8 cellular contexts compared by ENCODE assay signal in the genomic region with DNA sequence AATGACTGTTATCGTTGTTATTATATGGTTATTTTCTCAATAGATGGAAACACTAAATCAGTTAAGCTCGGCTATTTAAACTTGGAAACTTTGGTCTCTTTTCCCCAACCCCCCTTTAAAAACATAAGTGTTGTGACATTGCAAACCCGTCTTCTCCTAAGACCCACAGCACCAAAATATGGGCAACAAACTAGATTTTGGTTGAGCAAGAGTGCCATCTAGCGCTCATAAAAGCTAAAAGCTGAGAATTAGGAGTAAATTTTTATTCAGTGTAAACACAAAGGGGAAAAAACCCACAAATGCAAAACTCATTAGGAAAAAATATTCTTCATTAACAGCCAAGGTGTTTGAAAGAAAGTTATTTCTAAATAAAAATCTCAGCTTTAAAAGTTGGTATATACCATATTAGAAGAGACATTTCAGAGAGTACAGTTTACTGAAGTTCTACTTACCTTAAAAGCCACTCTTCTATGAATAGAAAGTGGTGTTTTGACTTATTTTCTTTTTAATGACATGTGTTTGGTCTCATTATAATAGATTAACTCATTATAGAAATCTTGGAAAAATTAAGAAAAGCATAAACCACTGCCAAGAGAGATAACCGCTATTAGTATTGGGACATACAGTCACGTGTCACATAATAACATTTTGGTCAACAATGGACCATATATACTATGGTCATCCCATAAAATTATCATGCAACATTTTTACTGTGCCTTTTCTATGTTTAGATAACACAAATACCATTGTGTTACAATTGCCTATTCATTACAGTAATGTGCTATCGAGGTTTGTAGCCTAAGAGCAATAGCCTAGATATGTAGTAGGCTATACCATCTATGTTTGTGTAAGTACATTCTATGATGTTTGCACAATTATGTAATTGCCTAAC. TPM values are rescaled to one million over a fixed set of nuclear protein-coding genes. Genes with fewer than 3 reads are reported as not detected.
A peak's percentile ranks its signal among the peaks of the same experiment; 100 is the strongest.
DNase-seq lines count a peak whose midpoint lies in the region; ATAC-seq, FAIRE-seq and TF ChIP-seq lines count a peak whose summit lies in the region.

No MANE protein-coding gene starts in this region.

- intact Hi-C loops in activated naive CD4-positive, alpha-beta T cell treated with anti-CD3 and anti-CD28 coated beads for 36 hours (cut with micrococcal nuclease), result loop anchor here (1.0 to 5.0 kb wide), 8 partner anchors 65 to 531 kb away; no protein-coding TSS in a partner anchor
- intact Hi-C loops in prostate gland (cut with DNase I), result loop anchor here (2.0 to 10.0 kb wide), 5 partner anchors 69 to 531 kb away; partner anchors contain the start of gene ARMC2

- DNase-seq in D721Med (ENCODE audit: insufficient read length, low spot score), result no peak
- peak; percentile 45 for DNase-seq in HTR-8/SVneo (ENCODE audit: insufficient read length, low spot score)
- peak; percentile 38 for DNase-seq in NT2/D1 (ENCODE audit: low read depth, low spot score)
- DNase-seq in activated naive CD4-positive, alpha-beta T cell treated with anti-CD3 and anti-CD28 coated beads for 36 hours, result peak; percentile 66
- DNase-seq in germinal center (ENCODE audit: low spot score), result peak; percentile 44
- peak; percentile 54 for DNase-seq in prostate gland (ENCODE audit: low spot score)
- no peak for DNase-seq in T1000 (lab: John Stamatoyannopoulos, UW)

- TF ChIP-seq CTCF in D721Med (IDR thresholded peaks at IDR 0.05; ENCODE audit: insufficient read depth, missing control alignments), result peak; percentile 87
- TF ChIP-seq CTCF in prostate gland (IDR thresholded peaks at IDR 0.05), result peak in 3 of 4 experiments; percentile 54 to 74 (median 69)

- no peaks in the 10 kb centered on the region for H3K36me3 ChIP-seq in NT2/D1 (ENCODE audit: insufficient read depth, insufficient read length, low read length)
- H3K36me3 ChIP-seq in prostate gland, result no peaks in the 10 kb centered on the region

- H3K4me1 ChIP-seq in NT2/D1 (ENCODE audit: insufficient read depth, insufficient read length) (no peaks in the 10 kb centered on the region), prostate gland (replicated peaks) (no peaks in the 10 kb centered on the region)

- no peak for ATAC-seq in GM18870 (IDR thresholded peaks at IDR 0.05; ENCODE audit: unreplicated experiment)

- FAIRE-seq in D721Med (lab: Jason Lieb, UNC), result peak; percentile 84
- FAIRE-seq in HTR-8/SVneo (lab: Jason Lieb, UNC), result peak; percentile 9

- H3K4me1 Mint-ChIP-seq in activated naive CD4-positive, alpha-beta T cell treated with anti-CD3 and anti-CD28 coated beads for 36 hours (ENCODE audit: low read depth), result peaks cover 20% of the 10 kb centered on the region

- H3K9ac ChIP-seq in NT2/D1 (ENCODE audit: insufficient read length, low read depth), result no peak overlapping the region

- H3K4me3 Mint-ChIP-seq in activated naive CD4-positive, alpha-beta T cell treated with anti-CD3 and anti-CD28 coated beads for 36 hours, result peak overlapping the region; percentile 20

- no peaks in the 10 kb centered on the region for H3K36me3 Mint-ChIP-seq in activated naive CD4-positive, alpha-beta T cell treated with anti-CD3 and anti-CD28 coated beads for 36 hours (ENCODE audit: low read depth)

- TF ChIP-seq POLR2A in prostate gland (IDR thresholded peaks at IDR 0.05), result no peak

- no peak overlapping the region for H3K27ac Mint-ChIP-seq in activated naive CD4-positive, alpha-beta T cell treated with anti-CD3 and anti-CD28 coated beads for 36 hours

- H3K4me3 ChIP-seq in NT2/D1 (ENCODE audit: insufficient read length, low read depth) (no peak overlapping the region), prostate gland (no peak overlapping the region)

- CTCF ChIA-PET in activated naive CD4-positive, alpha-beta T cell treated with anti-CD3 and anti-CD28 coated beads for 36 hours (lab: Charles Lee), result interaction anchor here (0.6 to 4.0 kb wide), 37 partner anchors 8 to 574 kb away, joined by 3 to 29 read pairs (median 5); no protein-coding TSS in a partner anchor

- H3K9me3 ChIP-seq in NT2/D1 (ENCODE audit: insufficient read depth, low read length) (no peaks in the 10 kb centered on the region), prostate gland (no peaks in the 10 kb centered on the region)

- no peaks in the 10 kb centered on the region for H3K27me3 ChIP-seq in NT2/D1 (ENCODE audit: insufficient read depth, insufficient read length)
- no peaks in the 10 kb centered on the region for H3K27me3 ChIP-seq in prostate gland (replicated peaks; ENCODE audit: insufficient read depth)

- H3K27ac ChIP-seq in prostate gland, result no peak overlapping the region

- 49% methylated on average over 7 of the region's 7 CpGs for WGBS in prostate gland

- H3K27me3 Mint-ChIP-seq in activated naive CD4-positive, alpha-beta T cell treated with anti-CD3 and anti-CD28 coated beads for 36 hours (ENCODE audit: low read depth), result no peaks in the 10 kb centered on the region

- H3K9me3 Mint-ChIP-seq in activated naive CD4-positive, alpha-beta T cell treated with anti-CD3 and anti-CD28 coated beads for 36 hours, result no peaks in the 10 kb centered on the region

RNA-seq across cellular contexts. Expression of gene SESN1, which starts 21.1 kb away (rescaled TPM):
- total RNA-seq in activated naive CD4-positive, alpha-beta T cell treated with anti-CD3 and anti-CD28 coated beads for 36 hours, result 10 to 100 TPM; 34.0 to 35.0 TPM
- 100 to 1,000 TPM in 1 of 2 donors, 10 to 100 TPM in 1; 92.2 to 140 TPM for total RNA-seq in prostate gland

RNA-seq across cellular contexts. Expression of gene CEP57L1, which starts 21.7 kb away (rescaled TPM):
- 10 to 100 TPM; 33.3 to 33.5 TPM for total RNA-seq in activated naive CD4-positive, alpha-beta T cell treated with anti-CD3 and anti-CD28 coated beads for 36 hours
- 10 to 100 TPM in 1 of 2 donors, 1 to 10 TPM in 1; 9.9 to 11.8 TPM for total RNA-seq in prostate gland

Comparison
In these comparisons a context has a peak if more than half of its experiments do, and no peak if none do; other contexts are left out.
1. DNase-seq: peak in HTR-8/SVneo (single experiment), NT2/D1 (single experiment), activated naive CD4-positive, alpha-beta T cell treated with anti-CD3 and anti-CD28 coated beads for 36 hours (single experiment), germinal center (single experiment) and prostate gland (single experiment); none in D721Med (single experiment) and T1000 (single experiment).